In the genomic region with DNA sequence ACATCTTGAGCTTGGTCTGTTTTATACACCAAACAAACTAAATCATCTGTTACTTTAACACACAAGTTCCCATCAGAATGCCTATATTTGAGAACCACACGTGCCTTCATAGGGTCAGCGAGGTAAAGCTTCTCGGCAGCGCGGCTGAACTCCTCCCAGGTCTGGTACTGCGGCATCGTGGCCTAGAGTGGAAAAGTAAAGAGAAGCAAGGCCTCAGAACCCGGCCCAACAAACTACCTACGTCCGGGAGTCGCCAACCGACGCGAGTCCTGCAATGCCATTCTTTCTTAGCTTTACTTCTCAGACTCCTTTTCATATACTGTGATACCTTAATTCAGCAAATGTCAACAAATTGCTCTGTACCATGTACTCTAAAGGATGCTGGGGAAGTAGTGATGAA, we compare ENCODE assay signal across 7 cellular contexts. TPM values are rescaled to one million over a fixed set of nuclear protein-coding genes. Genes with fewer than 3 reads are reported as not detected.
DNase-seq lines count a peak whose midpoint lies in the region; ATAC-seq, FAIRE-seq and TF ChIP-seq lines count a peak whose summit lies in the region.
"Not testable (repeated sequence)": the region's sequence is repeated elsewhere in the genome, so short reads cannot be mapped to it uniquely, and the experiment has no call there.

No MANE protein-coding gene starts in this region.

- not testable (repeated sequence) for H3K9me3 ChIP-seq in CD4-positive, CD25-positive, alpha-beta regulatory T cell (ENCODE audit: control insufficient read depth in 2 of 2, low read length in 2 of 2); gastrocnemius medialis

- peak overlapping the region in 1 of 4 donors; percentile 32 for H3K4me3 Mint-ChIP-seq in CD4-positive, CD25-positive, alpha-beta regulatory T cell
- H3K4me3 Mint-ChIP-seq in brain, result peak overlapping the region in 1 of 5 experiments; percentile 44
- H3K4me3 Mint-ChIP-seq in memory B cell, nephron progenitor cell: not testable (repeated sequence)

- H3K27me3 ChIP-seq in CD4-positive, CD25-positive, alpha-beta regulatory T cell (ENCODE audit: control insufficient read depth, insufficient read depth, low read length); gastrocnemius medialis: not testable (repeated sequence)

- intact Hi-C loops in gastrocnemius medialis (cut with DNase I; ENCODE audit: low total_unique reads), result not testable (repeated sequence)

- peaks cover 31% of the 10 kb centered on the region for H3K36me3 ChIP-seq in CD4-positive, CD25-positive, alpha-beta regulatory T cell (ENCODE audit: control insufficient read depth, insufficient read depth, low read length)
- not testable (repeated sequence) for H3K36me3 ChIP-seq in gastrocnemius medialis

- peaks cover 16% of the 10 kb centered on the region for H3K4me1 ChIP-seq in CD4-positive, CD25-positive, alpha-beta regulatory T cell (ENCODE audit: control insufficient read depth, insufficient read depth, low read length, poor library complexity, severe bottlenecking)
- H3K4me1 ChIP-seq in gastrocnemius medialis, result peaks cover 78 to 81% of the 10 kb centered on the region in 2 donors

- not testable (repeated sequence) for H3K27ac ChIP-seq in CD4-positive, CD25-positive, alpha-beta regulatory T cell (ENCODE audit: insufficient read depth, low read length, poor library complexity, severe bottlenecking)
- H3K27ac ChIP-seq in gastrocnemius medialis, result peak overlapping the region; percentile 11 to 97 (median 96)

- H3K4me1 Mint-ChIP-seq in CD4-positive, CD25-positive, alpha-beta regulatory T cell, result peaks cover 41 to 79% (median 55%) of the 10 kb centered on the region in 4 donors
- H3K4me1 Mint-ChIP-seq in brain (peaks cover 63% of the 10 kb centered on the region), memory B cell (peaks cover 29% of the 10 kb centered on the region)
- H3K4me1 Mint-ChIP-seq in nephron progenitor cell, result not testable (repeated sequence)

- not testable (repeated sequence) for TF ChIP-seq CTCF in brain (conservative IDR thresholded peaks at IDR 0.05); nephron progenitor cell (IDR thresholded peaks at IDR 0.05); gastrocnemius medialis (IDR thresholded peaks at IDR 0.05 in 4 of 5, conservative IDR thresholded peaks at IDR 0.05 in 1 of 5)

- TF ChIP-seq POLR2A in gastrocnemius medialis (IDR thresholded peaks at IDR 0.05), result not testable (repeated sequence)

- not testable (repeated sequence) for ATAC-seq in CD4-positive, CD25-positive, alpha-beta regulatory T cell (ENCODE audit: low read depth in 2 of 2); gastrocnemius medialis
- peak; percentile 53 to 57 for ATAC-seq in activated naive CD4-positive, alpha-beta T cell treated with anti-CD3 and anti-CD28 coated beads, Interleukin-2, amount 50 U/mL, for 72 hours
- ATAC-seq in memory B cell (ENCODE audit: low read depth), result peak; percentile 77

- peak; percentile 14 for FAIRE-seq in GM19239 (lab: Jason Lieb, UNC)

- in situ Hi-C loops in gastrocnemius medialis (cut with MboI; ENCODE audit: low sequenced_read_pairs in 4 of 4), result not testable (repeated sequence)

- peaks cover 24% of the 10 kb centered on the region for H3K36me3 Mint-ChIP-seq in CD4-positive, CD25-positive, alpha-beta regulatory T cell
- peaks cover 0 to 50% of the 10 kb centered on the region in 2 donors for H3K36me3 Mint-ChIP-seq in activated naive CD4-positive, alpha-beta T cell treated with anti-CD3 and anti-CD28 coated beads, Interleukin-2, amount 50 U/mL, for 72 hours
- H3K36me3 Mint-ChIP-seq in brain (peaks cover 74% of the 10 kb centered on the region), memory B cell (peaks cover 18% of the 10 kb centered on the region), nephron progenitor cell (ENCODE audit: low read depth) (peaks cover 66% of the 10 kb centered on the region)

- DNase-seq in CD4-positive, CD25-positive, alpha-beta regulatory T cell; GM19239 (ENCODE audit: insufficient read length, low spot score); activated naive CD4-positive, alpha-beta T cell treated with anti-CD3 and anti-CD28 coated beads, Interleukin-2, amount 50 U/mL, for 72 hours (ENCODE audit: low spot score in 2 of 2); memory B cell (ENCODE audit: low spot score in 2 of 2); nephron progenitor cell; gastrocnemius medialis: not testable (repeated sequence)

- not testable (repeated sequence) for H3K27me3 Mint-ChIP-seq in CD4-positive, CD25-positive, alpha-beta regulatory T cell; brain; memory B cell; nephron progenitor cell (ENCODE audit: low read depth, poor library complexity)

- H3K27ac Mint-ChIP-seq in CD4-positive, CD25-positive, alpha-beta regulatory T cell, result peak overlapping the region in 2 of 3 donors; percentile 35 to 65
- H3K27ac Mint-ChIP-seq in activated naive CD4-positive, alpha-beta T cell treated with anti-CD3 and anti-CD28 coated beads, Interleukin-2, amount 50 U/mL, for 72 hours, result peak overlapping the region in 1 of 2 donors; percentile 38
- H3K27ac Mint-ChIP-seq in brain, result peak overlapping the region in 3 of 5 experiments; percentile 21 to 85 (median 45)
- not testable (repeated sequence) for H3K27ac Mint-ChIP-seq in memory B cell
- peak overlapping the region; percentile 30 for H3K27ac Mint-ChIP-seq in nephron progenitor cell

- H3K4me3 ChIP-seq in CD4-positive, CD25-positive, alpha-beta regulatory T cell (ENCODE audit: low read depth, low read length); gastrocnemius medialis: not testable (repeated sequence)

- H3K9me3 Mint-ChIP-seq in CD4-positive, CD25-positive, alpha-beta regulatory T cell; activated naive CD4-positive, alpha-beta T cell treated with anti-CD3 and anti-CD28 coated beads, Interleukin-2, amount 50 U/mL, for 72 hours; brain; memory B cell; nephron progenitor cell: not testable (repeated sequence)

RNA-seq across cellular contexts. Expression of a gene that starts 9.0 kb away (rescaled TPM):
- total RNA-seq in CD4-positive, CD25-positive, alpha-beta regulatory T cell, result 48.4 TPM
- 10 to 100 TPM; 21.8 to 25.0 (median 23.7) TPM for polyA plus RNA-seq in CD4-positive, CD25-positive, alpha-beta regulatory T cell
- 10 to 100 TPM; 41.6 to 44.9 TPM for total RNA-seq in activated naive CD4-positive, alpha-beta T cell treated with anti-CD3 and anti-CD28 coated beads, Interleukin-2, amount 50 U/mL, for 72 hours
- polyA plus RNA-seq in brain (ENCODE audit: insufficient read depth, low read depth, low replicate concordance), result 18.3 TPM
- total RNA-seq in gastrocnemius medialis, result 10 to 100 TPM; 26.2 to 40.3 (median 29.5) TPM
